ENCODE assay signal across 21 cellular contexts in genomic region chr3:103077910-103078309, GRCh38.
A peak's percentile ranks its signal among the peaks of the same experiment; 100 is the strongest.
DNase-seq lines count a peak whose midpoint lies in the region; FAIRE-seq and TF ChIP-seq lines count a peak whose summit lies in the region.
"Had no signal": no experiment of that assay in that cellular context is flagged by ENCODE, and none has a peak within 500 bp of the region (broad histone marks: within the 10 kb centered on the region; RNA-seq: fewer than 3 reads in every experiment).

No MANE protein-coding gene starts in this region.

- peak; percentile 88 for FAIRE-seq in islet of Langerhans (lab: Jason Lieb, UNC)
- FAIRE-seq: A204.1, G401.6, GM12891 had no signal

- no peak overlapping the region for H3K4me3 ChIP-seq in mesenchymal stem cell (ENCODE audit: insufficient read depth in 1 of 2, low read depth in 1 of 2, low read length in 2 of 2)

- H3K27ac ChIP-seq in mesenchymal stem cell (ENCODE audit: low read length, poor library complexity, severe bottlenecking) = peak overlapping the region; percentile 68
- H3K27ac ChIP-seq: C4-2B had no signal

- no peak overlapping the region for H2AK5ac ChIP-seq in mesenchymal stem cell (ENCODE audit: low read length, severe bottlenecking)

- no peaks in the 10 kb centered on the region for H3K36me3 ChIP-seq in mesenchymal stem cell (ENCODE audit: control insufficient read depth in 1 of 2, insufficient read depth in 2 of 2, low read depth in 1 of 2, low read length in 2 of 2)
- H3K36me3 ChIP-seq: BE2C had no signal

- H2BK120ac ChIP-seq in mesenchymal stem cell (ENCODE audit: low read depth, low read length) = no peak overlapping the region

- H3K9ac ChIP-seq in mesenchymal stem cell (ENCODE audit: low read length) = no peak overlapping the region

- no peak overlapping the region for H3K4me2 ChIP-seq in mesenchymal stem cell (ENCODE audit: low read length, poor library complexity, severe bottlenecking)

- H3K79me1 ChIP-seq in mesenchymal stem cell (replicated peaks; ENCODE audit: low read length, poor library complexity, severe bottlenecking) = no peaks in the 10 kb centered on the region

- H3K18ac ChIP-seq in mesenchymal stem cell (ENCODE audit: low read depth in 1 of 2, low read length in 2 of 2) = no peak overlapping the region

- H3K4ac ChIP-seq in mesenchymal stem cell (ENCODE audit: low read depth in 1 of 2, low read length in 2 of 2) = no peak overlapping the region

- H3K14ac ChIP-seq in mesenchymal stem cell (ENCODE audit: low read length in 2 of 2) = no peak overlapping the region

- DNase-seq in Caki2 (ENCODE audit: low read depth) = peak; percentile 58
- peak; percentile 54 for DNase-seq in HT-29 (ENCODE audit: low spot score)
- DNase-seq in mesenchymal stem cell = no peak
- no peak for DNase-seq in stimulated activated CD4-positive, alpha-beta T cell treated with anti-CD3 and anti-CD28 coated beads, Interleukin-4, amount 100 ng/mL, for 24 hours
- DNase-seq in GM20000 (ENCODE audit: low spot score) = no peak
- DNase-seq in HuH-7 (ENCODE audit: low spot score) = no peak
- DNase-seq in A172 (ENCODE audit: low spot score) = no peak
- DNase-seq: BE2C; CD8-positive, alpha-beta T cell; COR-L47; DMS79 treated with DMSO at 0.1 percent for 48 hours; EL; HCEC 1CT; HFFc6; IMR-90; KBM-7 had no signal

- no peak overlapping the region for H3K23ac ChIP-seq in mesenchymal stem cell (ENCODE audit: low read length in 2 of 2)

- in situ Hi-C loops in Caki2 (cut with HindIII; ENCODE audit: low pct_unique_long_range_greater_than_20kb, low sequenced_read_pairs) = no loop called here

- no peaks in the 10 kb centered on the region for H3K27me3 ChIP-seq in mesenchymal stem cell (ENCODE audit: control insufficient read depth in 1 of 2, insufficient read depth in 1 of 2, low read length in 2 of 2)
- H3K27me3 ChIP-seq: BE2C had no signal

- no peak overlapping the region for H4K8ac ChIP-seq in mesenchymal stem cell (ENCODE audit: low read length)

- H4K91ac ChIP-seq in mesenchymal stem cell (ENCODE audit: low read length) = no peak overlapping the region

- no peak overlapping the region for H2AFZ ChIP-seq in mesenchymal stem cell (ENCODE audit: low read depth, low read length)

- WGBS in mesenchymal stem cell = 50% methylated on average over 1 of the region's 3 CpGs

- H2BK15ac ChIP-seq in mesenchymal stem cell (ENCODE audit: low read depth, poor library complexity, severe bottlenecking) = no peak overlapping the region

- no peaks in the 10 kb centered on the region for H3K9me3 ChIP-seq in mesenchymal stem cell (ENCODE audit: control insufficient read depth, low read length)
- H3K9me3 ChIP-seq: BE2C had no signal

- TF ChIP-seq CTCF in GM20000 (IDR thresholded peaks at IDR 0.05; ENCODE audit: extremely low read depth, missing control alignments) = no peak

- H2BK12ac ChIP-seq in mesenchymal stem cell (ENCODE audit: low read length in 2 of 2) = no peak overlapping the region

- no peaks in the 10 kb centered on the region for H3K4me1 ChIP-seq in mesenchymal stem cell (ENCODE audit: control insufficient read depth, insufficient read depth, low read depth, low read length)
- H3K4me1 ChIP-seq: BE2C had no signal

- no peak overlapping the region for H2BK5ac ChIP-seq in mesenchymal stem cell (ENCODE audit: low read depth, low read length, poor library complexity, severe bottlenecking)

Comparison
In these comparisons a context has a peak if more than half of its experiments do, and no peak if none do; other contexts are left out.
1. DNase-seq: peak in Caki2 (single experiment) and HT-29 (single experiment); none in mesenchymal stem cell (single experiment), stimulated activated CD4-positive, alpha-beta T cell treated with anti-CD3 and anti-CD28 coated beads, Interleukin-4, amount 100 ng/mL, for 24 hours (single experiment), GM20000 (single experiment), HuH-7 (single experiment) and A172 (single experiment).